In the genomic region with DNA sequence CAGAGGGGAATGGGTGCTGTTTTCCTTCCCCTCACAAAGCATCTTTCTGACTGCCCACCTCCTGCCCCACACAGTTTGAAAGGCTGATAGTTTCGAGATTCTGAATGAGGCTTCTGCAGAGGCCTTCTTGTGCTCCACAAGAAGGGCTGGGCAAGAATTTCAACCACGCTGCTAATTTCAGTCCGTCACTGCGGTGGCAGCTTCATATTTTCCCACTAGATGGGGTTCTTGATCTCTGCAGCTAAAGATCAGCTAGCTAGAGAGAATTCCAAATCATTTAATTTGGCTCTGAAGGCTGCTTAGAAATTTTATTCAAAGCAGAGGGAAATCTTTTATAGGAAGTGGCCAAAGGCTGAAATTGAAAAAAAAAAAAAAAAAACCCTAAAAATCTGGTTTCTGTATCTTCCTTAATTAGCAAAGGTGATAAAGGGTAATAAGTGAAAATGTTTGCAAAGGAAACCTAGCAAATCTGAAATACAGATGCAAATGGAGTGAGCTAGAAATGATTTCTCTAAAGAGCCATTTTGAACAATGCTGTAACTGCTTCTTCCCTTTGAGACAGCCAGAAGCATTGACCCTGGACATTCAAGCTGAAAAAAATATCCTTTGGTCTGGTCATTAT, we compare ENCODE assay signal across 8 cellular contexts. TPM values are rescaled to one million over a fixed set of nuclear protein-coding genes. Genes with fewer than 3 reads are reported as not detected.
DNase-seq lines count a peak whose midpoint lies in the region; ATAC-seq and TF ChIP-seq lines count a peak whose summit lies in the region.

No MANE protein-coding gene starts in this region.

- peaks cover 3% of the 10 kb centered on the region in 2 donors for H3K9me3 Mint-ChIP-seq in activated T-cell treated with anti-CD3 and anti-CD28 coated beads, Interleukin-2, amount 50 U/mL, for 72 hours
- H3K9me3 Mint-ChIP-seq in immature natural killer cell: no peaks in the 10 kb centered on the region

- peak; percentile 76 for TF ChIP-seq CTCF in LNCaP clone FGC (IDR thresholded peaks at IDR 0.05; ENCODE audit: control insufficient read depth, extremely low read depth, insufficient read depth)
- peak; percentile 92 for TF ChIP-seq CTCF in VCaP (conservative IDR thresholded peaks at IDR 0.05)
- TF ChIP-seq CTCF in heart right ventricle (IDR thresholded peaks at IDR 0.05): peak; percentile 35 to 80 (median 64)

- DNase-seq in DMS114 treated with DMSO at 0.1 percent for 48 hours (lab: John Stamatoyannopoulos, UW; ENCODE audit: unreplicated experiment) (peak; percentile 29), LNCaP clone FGC (ENCODE audit: low read depth) (peak; percentile 25), heart right ventricle (peak in 1 of 2 donors; percentile 21), putamen (ENCODE audit: low spot score) (peak; percentile 72), immature natural killer cell (no peak)
- no peak for DNase-seq in activated T-cell treated with anti-CD3 and anti-CD28 coated beads, Interleukin-2, amount 50 U/mL, for 72 hours

- H3K36me3 Mint-ChIP-seq in activated T-cell treated with anti-CD3 and anti-CD28 coated beads, Interleukin-2, amount 50 U/mL, for 72 hours (ENCODE audit: insufficient read depth in 2 of 2): peaks cover 2 to 5% of the 10 kb centered on the region in 2 donors
- no peaks in the 10 kb centered on the region for H3K36me3 Mint-ChIP-seq in immature natural killer cell

- intact Hi-C loops in heart right ventricle (cut with DNase I): loop anchor here in 8 of 10 donors (1.0 to 5.0 kb wide), 3 partner anchors 137 to 138 kb away; no protein-coding TSS in a partner anchor

- peaks cover 0 to 5% (median 0%) of the 10 kb centered on the region in 11 donors for H3K9me3 ChIP-seq in heart right ventricle

- H3K4me1 ChIP-seq in heart right ventricle: peaks cover 0 to 9% (median 0%) of the 10 kb centered on the region in 9 donors

- H3K27me3 ChIP-seq in heart right ventricle: peaks cover 0 to 6% (median 0%) of the 10 kb centered on the region in 7 donors

- H3K27ac ChIP-seq in VCaP (no peak overlapping the region; the same call in 1 of the 2 replicates), heart right ventricle (peak overlapping the region in 2 of 10 donors; percentile 6 to 62)

- no peaks in the 10 kb centered on the region for H3K36me3 ChIP-seq in heart right ventricle

- H3K4me3 Mint-ChIP-seq in activated T-cell treated with anti-CD3 and anti-CD28 coated beads, Interleukin-2, amount 50 U/mL, for 72 hours: no peak overlapping the region
- no peak overlapping the region for H3K4me3 Mint-ChIP-seq in immature natural killer cell

- H3K27me3 Mint-ChIP-seq in activated T-cell treated with anti-CD3 and anti-CD28 coated beads, Interleukin-2, amount 50 U/mL, for 72 hours (ENCODE audit: low read depth): peaks cover 37% of the 10 kb centered on the region
- H3K27me3 Mint-ChIP-seq in immature natural killer cell (ENCODE audit: low read depth in 3 of 3): peaks cover 6 to 13% (median 9%) of the 10 kb centered on the region in 3 donors

- no peak overlapping the region for H3K27ac Mint-ChIP-seq in activated T-cell treated with anti-CD3 and anti-CD28 coated beads, Interleukin-2, amount 50 U/mL, for 72 hours
- no peak overlapping the region for H3K27ac Mint-ChIP-seq in immature natural killer cell

- ATAC-seq in heart right ventricle (peak; percentile 38 to 78 (median 70)), HG03432 (IDR thresholded peaks at IDR 0.05; ENCODE audit: unreplicated experiment) (no peak)
- no peak for ATAC-seq in activated T-cell treated with anti-CD3 and anti-CD28 coated beads, Interleukin-2, amount 50 U/mL, for 72 hours (replicated peaks in 1 of 2)

- peaks cover 16% of the 10 kb centered on the region for H3K4me1 Mint-ChIP-seq in activated T-cell treated with anti-CD3 and anti-CD28 coated beads, Interleukin-2, amount 50 U/mL, for 72 hours (ENCODE audit: low read depth)
- no peaks in the 10 kb centered on the region for H3K4me1 Mint-ChIP-seq in immature natural killer cell

- 3 to 5% methylated on average over 4 of the region's 4 CpGs for WGBS in heart right ventricle, 2 donors

- H3K4me3 ChIP-seq in LNCaP clone FGC (ENCODE audit: low read depth, low read length): no peak overlapping the region
- no peak overlapping the region for H3K4me3 ChIP-seq in heart right ventricle

RNA-seq across cellular contexts. Expression of gene C13orf42, which starts 38.0 kb away (rescaled TPM):
- not detected for total RNA-seq in heart right ventricle
- polyA plus RNA-seq in heart right ventricle (under 1 TPM in 1 of 2 donors, not detected in 1; 0.01 TPM), immature natural killer cell (not detected)
- total RNA-seq in activated T-cell treated with anti-CD3 and anti-CD28 coated beads, Interleukin-2, amount 50 U/mL, for 72 hours: not detected

Comparison
In these comparisons a context has a peak if more than half of its experiments do, and no peak if none do; other contexts are left out.
1. DNase-seq: peak in DMS114 treated with DMSO at 0.1 percent for 48 hours (single experiment), LNCaP clone FGC (single experiment) and putamen (single experiment); none in activated T-cell treated with anti-CD3 and anti-CD28 coated beads, Interleukin-2, amount 50 U/mL, for 72 hours (0 of 2) and immature natural killer cell (0 of 3).
2. ATAC-seq: peak in heart right ventricle (8 of 8); none in activated T-cell treated with anti-CD3 and anti-CD28 coated beads, Interleukin-2, amount 50 U/mL, for 72 hours (0 of 2) and HG03432 (single experiment).
3. Peak in every context shown above with its lines, with median percentiles within 50 percentile points of each other: CTCF ChIP-seq.